Comparison of ENCODE assay signal across 17 cellular contexts in the genomic region with DNA sequence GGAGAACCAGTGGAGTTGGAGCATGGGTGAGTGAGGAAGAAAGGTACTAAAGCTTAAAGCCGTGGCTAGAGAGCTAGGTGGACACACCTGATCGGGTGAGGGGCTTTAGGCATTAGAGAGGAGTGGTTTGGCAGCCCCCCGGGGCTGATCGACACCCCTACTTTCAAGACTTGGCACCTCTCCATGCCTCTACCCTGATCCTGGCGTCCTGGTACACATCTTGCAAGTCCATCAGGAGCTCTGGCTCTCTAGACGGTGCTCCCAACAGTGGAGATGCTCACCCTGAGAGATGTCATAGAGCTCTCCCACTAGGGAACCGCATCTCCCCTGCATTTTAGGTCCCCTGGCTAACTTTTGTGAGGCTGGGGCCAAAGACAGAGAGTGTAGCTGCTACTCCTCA.
"Had no signal": no experiment of that assay in that cellular context is flagged by ENCODE, and none has a peak within 500 bp of the region (broad histone marks: within the 10 kb centered on the region; RNA-seq: fewer than 3 reads in every experiment).

No MANE protein-coding gene starts in this region.

- H3K27me3 ChIP-seq: heart left ventricle, left lung, tibial artery had no signal

- H3K9me3 Mint-ChIP-seq: activated B cell treated with CpG ODN at 0.5 μM for 24 hours; activated CD8-positive, alpha-beta T cell treated with anti-CD3 and anti-CD28 coated beads for 36 hours; activated naive CD4-positive, alpha-beta T cell treated with anti-CD3 and anti-CD28 coated beads, Interleukin-2, amount 50 U/mL, for 72 hours; effector memory CD8-positive, alpha-beta T cell had no signal

- H3K27ac Mint-ChIP-seq: activated B cell treated with CpG ODN at 0.5 μM for 24 hours; activated CD8-positive, alpha-beta T cell treated with anti-CD3 and anti-CD28 coated beads for 36 hours; activated naive CD4-positive, alpha-beta T cell treated with anti-CD3 and anti-CD28 coated beads, Interleukin-2, amount 50 U/mL, for 72 hours; effector memory CD8-positive, alpha-beta T cell had no signal

- H3K27ac ChIP-seq: epithelial cell of prostate, tibial artery had no signal

- H3K4me3 Mint-ChIP-seq: activated B cell treated with CpG ODN at 0.5 μM for 24 hours; activated CD8-positive, alpha-beta T cell treated with anti-CD3 and anti-CD28 coated beads for 36 hours; effector memory CD8-positive, alpha-beta T cell had no signal

- ATAC-seq: activated CD8-positive, alpha-beta T cell treated with anti-CD3 and anti-CD28 coated beads for 36 hours; activated naive CD4-positive, alpha-beta T cell treated with anti-CD3 and anti-CD28 coated beads, Interleukin-2, amount 50 U/mL, for 72 hours; effector memory CD8-positive, alpha-beta T cell; stimulated activated naive CD8-positive, alpha-beta T cell treated with anti-CD3 and anti-CD28 coated beads, Interleukin-15, Interleukin-2, amounts not matched to agents 100 U/mL and 50 U/mL, for 24 hours had no signal

- H3K36me3 ChIP-seq: heart left ventricle, left lung, tibial artery had no signal

- H3K27me3 Mint-ChIP-seq: activated CD8-positive, alpha-beta T cell treated with anti-CD3 and anti-CD28 coated beads for 36 hours; effector memory CD8-positive, alpha-beta T cell had no signal

- DNase-seq: activated B cell treated with CpG ODN at 0.5 μM for 24 hours; activated CD4-positive, alpha-beta T cell treated with anti-CD3 and anti-CD28 coated beads for 4 hours; activated CD8-positive, alpha-beta T cell treated with anti-CD3 and anti-CD28 coated beads for 36 hours; activated gamma-delta T cell; activated T-cell treated with anti-CD3 and anti-CD28 coated beads, Interleukin-2, amount 50 U/mL, for 1 hour; amniotic stem cell; caudate nucleus; effector memory CD8-positive, alpha-beta T cell; heart left ventricle; stimulated activated CD4-positive, alpha-beta T cell treated with anti-CD3 and anti-CD28 coated beads, Interleukin-12 subunit alpha, Interleukin-12 subunit beta, amount 100 ng/mL, for 4 hours; stimulated activated CD4-positive, alpha-beta T cell treated with anti-CD3 and anti-CD28 coated beads, Interleukin-2, amount 100 ng/mL, for 24 hours; stimulated activated naive CD8-positive, alpha-beta T cell treated with anti-CD3 and anti-CD28 coated beads, Interleukin-15, Interleukin-2, amounts not matched to agents 100 U/mL and 50 U/mL, for 24 hours; substantia nigra; tibial artery had no signal

- H3K9me3 ChIP-seq: heart left ventricle, left lung, tibial artery had no signal

- H3K4me3 ChIP-seq: heart left ventricle, left lung, tibial artery had no signal
